In the genomic region with DNA sequence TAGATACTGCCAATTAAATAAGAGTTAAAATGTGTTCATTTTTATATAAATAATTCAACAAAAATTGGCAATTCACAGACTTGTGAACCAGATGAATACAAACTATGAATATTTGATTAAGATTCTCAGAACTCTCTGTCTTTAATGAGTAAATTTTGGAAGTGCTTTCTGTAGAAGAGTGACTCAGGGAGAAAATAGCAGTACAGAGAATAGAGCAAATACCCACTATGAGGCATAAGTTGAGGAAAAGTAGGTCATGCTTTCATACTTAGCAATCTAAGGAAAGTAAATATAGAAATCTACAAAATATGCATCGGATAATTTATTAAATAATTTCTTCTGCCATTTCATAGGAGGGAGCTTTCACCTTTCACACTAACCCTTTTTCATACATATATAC, we compare ENCODE assay signal across 27 cellular contexts.
DNase-seq lines count a peak whose midpoint lies in the region; ATAC-seq, FAIRE-seq and TF ChIP-seq lines count a peak whose summit lies in the region.
"Had no signal": no experiment of that assay in that cellular context is flagged by ENCODE, and none has a peak within 500 bp of the region (broad histone marks: within the 10 kb centered on the region; RNA-seq: fewer than 3 reads in every experiment).

No MANE protein-coding gene starts in this region.

- H3K36me3 Mint-ChIP-seq in activated T-helper 17 cell treated with anti-CD3 and anti-CD28 coated beads, Interleukin-2, amount 50 U/mL, for 72 hours (ENCODE audit: low read depth), result no peaks in the 10 kb centered on the region
- no peaks in the 10 kb centered on the region for H3K36me3 Mint-ChIP-seq in stimulated activated effector memory CD8-positive, alpha-beta T cell treated with anti-CD3 and anti-CD28 coated beads, Interleukin-12 subunit alpha, Interleukin-12 subunit beta, amount 100 ng/mL, for 72 hours
- no peaks in the 10 kb centered on the region for H3K36me3 Mint-ChIP-seq in activated naive CD8-positive, alpha-beta T cell treated with anti-CD3 and anti-CD28 coated beads for 36 hours
- H3K36me3 Mint-ChIP-seq: CD14-positive monocyte; CD4-positive, alpha-beta memory T cell; CD4-positive, CD25-positive, alpha-beta regulatory T cell; CD8-positive, alpha-beta memory T cell had no signal

- H3K4me3 Mint-ChIP-seq in activated T-helper 17 cell treated with anti-CD3 and anti-CD28 coated beads, Interleukin-2, amount 50 U/mL, for 72 hours, result no peak overlapping the region
- H3K4me3 Mint-ChIP-seq in stimulated activated effector memory CD8-positive, alpha-beta T cell treated with anti-CD3 and anti-CD28 coated beads, Interleukin-12 subunit alpha, Interleukin-12 subunit beta, amount 100 ng/mL, for 72 hours, result no peak overlapping the region
- no peak overlapping the region for H3K4me3 Mint-ChIP-seq in activated naive CD8-positive, alpha-beta T cell treated with anti-CD3 and anti-CD28 coated beads for 36 hours
- H3K4me3 Mint-ChIP-seq: CD14-positive monocyte; CD4-positive, alpha-beta memory T cell; CD4-positive, CD25-positive, alpha-beta regulatory T cell; CD8-positive, alpha-beta memory T cell had no signal

- peak; percentile 9 for FAIRE-seq in pancreas (lab: Jason Lieb, UNC)
- FAIRE-seq: GM12878, GM12892, GM18507 had no signal

- H3K4me3 ChIP-seq in adipocyte (ENCODE audit: low read length) (no peak overlapping the region), pancreas (no peak overlapping the region)
- H3K4me3 ChIP-seq: BLaER1, GM12878 had no signal

- H3K27ac ChIP-seq in pancreas, result no peak overlapping the region
- H3K27ac ChIP-seq: BLaER1 had no signal

- H3K27me3 Mint-ChIP-seq in activated T-helper 17 cell treated with anti-CD3 and anti-CD28 coated beads, Interleukin-2, amount 50 U/mL, for 72 hours, result no peaks in the 10 kb centered on the region
- no peaks in the 10 kb centered on the region for H3K27me3 Mint-ChIP-seq in activated naive CD8-positive, alpha-beta T cell treated with anti-CD3 and anti-CD28 coated beads for 36 hours
- H3K27me3 Mint-ChIP-seq: CD4-positive, alpha-beta memory T cell; CD4-positive, CD25-positive, alpha-beta regulatory T cell had no signal

- H3K9ac ChIP-seq in adipocyte (ENCODE audit: low read length), result no peak overlapping the region
- H3K9ac ChIP-seq: BLaER1 had no signal

- DNase-seq in adipocyte (ENCODE audit: low read depth) (peak; percentile 8), pancreas (no peak), NCI-H2196 treated with DMSO at 0.1 percent for 48 hours (lab: John Stamatoyannopoulos, UW; ENCODE audit: unreplicated experiment) (no peak), GM19240 (ENCODE audit: insufficient read length, low spot score) (no peak)
- no peak for DNase-seq in stimulated activated effector memory CD8-positive, alpha-beta T cell treated with anti-CD3 and anti-CD28 coated beads, Interleukin-12 subunit alpha, Interleukin-12 subunit beta, amount 100 ng/mL, for 72 hours (ENCODE audit: low spot score in 2 of 2)
- DNase-seq in activated naive CD8-positive, alpha-beta T cell treated with anti-CD3 and anti-CD28 coated beads for 36 hours, result no peak
- DNase-seq: 8988T; ACHN; C1 segment of cervical spinal cord; CD4-positive, alpha-beta memory T cell; CD4-positive, CD25-positive, alpha-beta regulatory T cell; CD8-positive, alpha-beta memory T cell; COR-L47; DMS 273 treated with DMSO at 0.1 percent for 48 hours; DMS153; DMS53; DMS79; DND-41; EL; GDM1 had no signal

- H3K27me3 ChIP-seq in adipocyte (replicated peaks; ENCODE audit: control insufficient read depth, insufficient read depth, low read length) (no peaks in the 10 kb centered on the region), pancreas (no peaks in the 10 kb centered on the region)
- H3K27me3 ChIP-seq: BE2C, BLaER1 had no signal

- H3K4me1 Mint-ChIP-seq in activated T-helper 17 cell treated with anti-CD3 and anti-CD28 coated beads, Interleukin-2, amount 50 U/mL, for 72 hours, result no peaks in the 10 kb centered on the region
- no peaks in the 10 kb centered on the region for H3K4me1 Mint-ChIP-seq in stimulated activated effector memory CD8-positive, alpha-beta T cell treated with anti-CD3 and anti-CD28 coated beads, Interleukin-12 subunit alpha, Interleukin-12 subunit beta, amount 100 ng/mL, for 72 hours
- no peaks in the 10 kb centered on the region for H3K4me1 Mint-ChIP-seq in activated naive CD8-positive, alpha-beta T cell treated with anti-CD3 and anti-CD28 coated beads for 36 hours
- H3K4me1 Mint-ChIP-seq: CD14-positive monocyte; CD4-positive, alpha-beta memory T cell; CD4-positive, CD25-positive, alpha-beta regulatory T cell; CD8-positive, alpha-beta memory T cell had no signal

- no peaks in the 10 kb centered on the region for H3K4me1 ChIP-seq in adipocyte (ENCODE audit: control insufficient read depth, insufficient read depth, low read length)
- H3K4me1 ChIP-seq in pancreas, result no peaks in the 10 kb centered on the region
- H3K4me1 ChIP-seq: BLaER1 had no signal

- intact Hi-C loops in pancreas (cut with DNase I), result no loop called here

- no peak overlapping the region for H3K27ac Mint-ChIP-seq in activated T-helper 17 cell treated with anti-CD3 and anti-CD28 coated beads, Interleukin-2, amount 50 U/mL, for 72 hours
- H3K27ac Mint-ChIP-seq in stimulated activated effector memory CD8-positive, alpha-beta T cell treated with anti-CD3 and anti-CD28 coated beads, Interleukin-12 subunit alpha, Interleukin-12 subunit beta, amount 100 ng/mL, for 72 hours, result no peak overlapping the region
- no peak overlapping the region for H3K27ac Mint-ChIP-seq in activated naive CD8-positive, alpha-beta T cell treated with anti-CD3 and anti-CD28 coated beads for 36 hours
- H3K27ac Mint-ChIP-seq: CD14-positive monocyte; CD4-positive, alpha-beta memory T cell; CD4-positive, CD25-positive, alpha-beta regulatory T cell; CD8-positive, alpha-beta memory T cell had no signal

- 88 to 91% methylated on average over 1 of the region's 1 CpG for WGBS in pancreas, 2 donors

- H3K9me3 Mint-ChIP-seq in activated T-helper 17 cell treated with anti-CD3 and anti-CD28 coated beads, Interleukin-2, amount 50 U/mL, for 72 hours, result no peaks in the 10 kb centered on the region
- no peaks in the 10 kb centered on the region for H3K9me3 Mint-ChIP-seq in stimulated activated effector memory CD8-positive, alpha-beta T cell treated with anti-CD3 and anti-CD28 coated beads, Interleukin-12 subunit alpha, Interleukin-12 subunit beta, amount 100 ng/mL, for 72 hours
- no peaks in the 10 kb centered on the region for H3K9me3 Mint-ChIP-seq in activated naive CD8-positive, alpha-beta T cell treated with anti-CD3 and anti-CD28 coated beads for 36 hours
- H3K9me3 Mint-ChIP-seq: CD4-positive, CD25-positive, alpha-beta regulatory T cell; CD8-positive, alpha-beta memory T cell had no signal

- H3K9me3 ChIP-seq in adipocyte (ENCODE audit: control insufficient read depth, low read length) (no peaks in the 10 kb centered on the region), pancreas (no peaks in the 10 kb centered on the region)
- H3K9me3 ChIP-seq: BE2C, BLaER1 had no signal

- H3K36me3 ChIP-seq in adipocyte (ENCODE audit: control insufficient read depth, insufficient read depth, low read length, severe bottlenecking) (no peaks in the 10 kb centered on the region), pancreas (no peaks in the 10 kb centered on the region)
- H3K36me3 ChIP-seq: BE2C, BLaER1 had no signal

- TF ChIP-seq CTCF in pancreas (IDR thresholded peaks at IDR 0.05), result no peak

- ATAC-seq in activated T-helper 17 cell treated with anti-CD3 and anti-CD28 coated beads, Interleukin-2, amount 50 U/mL, for 72 hours (replicated peaks), result peak; percentile 69
- ATAC-seq in pancreas, result no peak
- peak; percentile 80 for ATAC-seq in stimulated activated effector memory CD8-positive, alpha-beta T cell treated with anti-CD3 and anti-CD28 coated beads, Interleukin-12 subunit alpha, Interleukin-12 subunit beta, amount 100 ng/mL, for 72 hours
- ATAC-seq: GM12878 had no signal

Comparison
In these comparisons a context has a peak if more than half of its experiments do, and no peak if none do; other contexts are left out.
1. ATAC-seq: peak in activated T-helper 17 cell treated with anti-CD3 and anti-CD28 coated beads, Interleukin-2, amount 50 U/mL, for 72 hours (single experiment) and stimulated activated effector memory CD8-positive, alpha-beta T cell treated with anti-CD3 and anti-CD28 coated beads, Interleukin-12 subunit alpha, Interleukin-12 subunit beta, amount 100 ng/mL, for 72 hours (single experiment); none in pancreas (0 of 4).